23 cellular contexts compared by ENCODE assay signal in genomic region chr5:58628626-58629025, GRCh38. TPM values are rescaled to one million over a fixed set of nuclear protein-coding genes. Genes with fewer than 3 reads are reported as not detected.
"Had no signal": no experiment of that assay in that cellular context is flagged by ENCODE, and none has a peak within 500 bp of the region (broad histone marks: within the 10 kb centered on the region; RNA-seq: fewer than 3 reads in every experiment).

No MANE protein-coding gene starts in this region.

- H3K4me3 ChIP-seq: heart left ventricle, left ventricle myocardium inferior, lung, mucosa of descending colon, ovary, sigmoid colon, spleen, tibial nerve, upper lobe of left lung, vagina had no signal

- H3K36me3 ChIP-seq: heart left ventricle, left ventricle myocardium inferior, ovary, sigmoid colon, spleen, tibial nerve, upper lobe of left lung, vagina had no signal

- H3K36me3 Mint-ChIP-seq: mesothelial cell of epicardium; naive thymus-derived CD4-positive, alpha-beta T cell; natural killer cell treated with Interleukin-12 subunit alpha and Interleukin-12 subunit beta and Interleukin-15 and Interleukin-18, amount 100 ng/mL, for 72 hours; stimulated activated memory B cell treated with anti-CD40 and anti-IgM and Interleukin-4, amounts not matched to agents 10 μg/mL and 1 μg/mL and 100 μg/mL, for 72 hours had no signal

- H3K4me1 ChIP-seq: sigmoid colon, tibial nerve, upper lobe of left lung, vagina had no signal

- H3K27ac Mint-ChIP-seq: naive thymus-derived CD4-positive, alpha-beta T cell; natural killer cell treated with Interleukin-12 subunit alpha and Interleukin-12 subunit beta and Interleukin-15 and Interleukin-18, amount 100 ng/mL, for 72 hours; stimulated activated memory B cell treated with anti-CD40 and anti-IgM and Interleukin-4, amounts not matched to agents 10 μg/mL and 1 μg/mL and 100 μg/mL, for 72 hours; stimulated activated naive CD8-positive, alpha-beta T cell treated with anti-CD3 and anti-CD28 coated beads, Interleukin-15, amount 100 ng/mL, for 72 hours had no signal

- H3K9me3 ChIP-seq: heart left ventricle, left ventricle myocardium inferior, mucosa of descending colon, ovary, sigmoid colon, spleen, tibial nerve, upper lobe of left lung, vagina had no signal

- H3K9me3 Mint-ChIP-seq: mesothelial cell of epicardium; stimulated activated memory B cell treated with anti-CD40 and anti-IgM and Interleukin-4, amounts not matched to agents 10 μg/mL and 1 μg/mL and 100 μg/mL, for 72 hours; stimulated activated naive CD8-positive, alpha-beta T cell treated with anti-CD3 and anti-CD28 coated beads, Interleukin-15, amount 100 ng/mL, for 72 hours had no signal

- H3K27ac ChIP-seq: ovary, spleen, upper lobe of left lung, vagina had no signal

- ATAC-seq: heart left ventricle; naive thymus-derived CD4-positive, alpha-beta T cell; natural killer cell treated with Interleukin-12 subunit alpha and Interleukin-12 subunit beta and Interleukin-15 and Interleukin-18, amount 100 ng/mL, for 72 hours; stimulated activated memory B cell treated with anti-CD40 and anti-IgM and Interleukin-4, amounts not matched to agents 10 μg/mL and 1 μg/mL and 100 μg/mL, for 72 hours; stimulated activated naive CD8-positive, alpha-beta T cell treated with anti-CD3 and anti-CD28 coated beads, Interleukin-15, amount 100 ng/mL, for 72 hours had no signal

- H3K4me3 Mint-ChIP-seq: mesothelial cell of epicardium; naive thymus-derived CD4-positive, alpha-beta T cell; natural killer cell treated with Interleukin-12 subunit alpha and Interleukin-12 subunit beta and Interleukin-15 and Interleukin-18, amount 100 ng/mL, for 72 hours; stimulated activated memory B cell treated with anti-CD40 and anti-IgM and Interleukin-4, amounts not matched to agents 10 μg/mL and 1 μg/mL and 100 μg/mL, for 72 hours; stimulated activated naive CD8-positive, alpha-beta T cell treated with anti-CD3 and anti-CD28 coated beads, Interleukin-15, amount 100 ng/mL, for 72 hours had no signal

- H3K27me3 Mint-ChIP-seq: natural killer cell treated with Interleukin-12 subunit alpha and Interleukin-12 subunit beta and Interleukin-15 and Interleukin-18, amount 100 ng/mL, for 72 hours; progenitor cell of endocrine pancreas; stimulated activated memory B cell treated with anti-CD40 and anti-IgM and Interleukin-4, amounts not matched to agents 10 μg/mL and 1 μg/mL and 100 μg/mL, for 72 hours; stimulated activated naive CD8-positive, alpha-beta T cell treated with anti-CD3 and anti-CD28 coated beads, Interleukin-15, amount 100 ng/mL, for 72 hours had no signal

- DNase-seq: heart left ventricle; islet precursor cell; left ventricle myocardium inferior; mesendoderm; naive thymus-derived CD4-positive, alpha-beta T cell; ovary; retina; right cardiac atrium; sigmoid colon; spleen; stimulated activated CD4-positive, alpha-beta T cell treated with anti-CD3 and anti-CD28 coated beads, Interleukin-4, amount 100 ng/mL, for 24 hours; stimulated activated naive CD4-positive, alpha-beta T cell treated with Interleukin-2 at 50 U/mL for 16 hours; stimulated activated naive CD8-positive, alpha-beta T cell treated with anti-CD3 and anti-CD28 coated beads, Interleukin-15, amount 100 ng/mL, for 72 hours had no signal

- H3K27me3 ChIP-seq: heart left ventricle, ovary, sigmoid colon, spleen, tibial nerve, upper lobe of left lung, vagina had no signal

- H3K4me1 Mint-ChIP-seq: naive thymus-derived CD4-positive, alpha-beta T cell; stimulated activated memory B cell treated with anti-CD40 and anti-IgM and Interleukin-4, amounts not matched to agents 10 μg/mL and 1 μg/mL and 100 μg/mL, for 72 hours; stimulated activated naive CD8-positive, alpha-beta T cell treated with anti-CD3 and anti-CD28 coated beads, Interleukin-15, amount 100 ng/mL, for 72 hours had no signal

RNA-seq across cellular contexts. Expression of gene RAB3C, which starts 45.8 kb away (rescaled TPM):
- total RNA-seq: myocyte; naive thymus-derived CD4-positive, alpha-beta T cell; natural killer cell treated with Interleukin-12 subunit alpha and Interleukin-12 subunit beta and Interleukin-15 and Interleukin-18, amount 100 ng/mL, for 72 hours had no signal
- polyA plus RNA-seq: naive thymus-derived CD4-positive, alpha-beta T cell had no signal
